ENCODE assay signal across 8 cellular contexts in the genomic region with DNA sequence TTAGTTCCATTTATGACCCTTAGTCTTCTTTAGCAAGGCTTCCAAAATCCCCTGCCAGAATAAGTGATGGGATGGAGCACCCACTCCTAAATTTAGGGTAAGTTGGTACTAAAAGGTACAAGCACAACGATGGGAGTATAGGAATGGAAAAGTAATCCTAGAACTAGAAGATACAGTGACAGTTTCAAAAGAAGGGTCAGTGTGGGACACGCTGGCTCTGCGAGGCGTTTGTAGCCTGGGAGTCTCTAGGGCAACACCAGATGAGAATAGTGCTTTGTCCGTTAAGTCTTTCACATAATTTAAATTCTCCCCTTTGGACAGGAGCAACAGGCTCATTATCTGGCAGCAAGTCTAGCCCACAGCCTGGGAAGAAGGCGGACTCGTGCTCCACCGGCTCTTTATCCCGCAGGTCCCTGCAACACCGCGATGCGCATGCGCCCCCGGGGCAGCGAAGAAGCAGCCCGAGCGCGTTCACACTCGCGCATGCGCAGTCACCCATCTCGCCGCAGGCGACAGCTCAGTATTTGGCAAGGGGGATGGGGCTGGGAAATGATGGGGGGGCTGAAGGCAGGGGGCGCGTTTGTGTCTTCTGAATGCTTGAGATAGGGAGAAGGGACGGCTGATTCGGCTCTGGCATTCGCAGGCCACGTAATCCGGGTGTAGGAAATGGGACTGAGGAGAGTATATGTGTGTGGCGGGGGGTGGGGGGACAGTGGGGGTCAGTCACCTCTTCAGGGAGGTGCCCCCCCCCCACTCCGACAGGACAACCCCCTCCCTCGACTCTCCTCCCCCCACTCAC. TPM values are rescaled to one million over a fixed set of nuclear protein-coding genes. Genes with fewer than 3 reads are reported as not detected.
DNase-seq lines count a peak whose midpoint lies in the region; TF ChIP-seq lines count a peak whose summit lies in the region.

No MANE protein-coding gene starts in this region.

- no peak overlapping the region for H2BK5ac ChIP-seq in H9 (ENCODE audit: insufficient read length, low read length)

- H3K9me3 Mint-ChIP-seq in H9: peaks cover 4 to 8% of the 10 kb centered on the region in 2 experiments

- H3K9me3 ChIP-seq in DOHH2 (ENCODE audit: control insufficient read depth, insufficient read depth, low read length) (no peaks in the 10 kb centered on the region), H9 (ENCODE audit: control insufficient read depth, low read depth, low read length) (no peaks in the 10 kb centered on the region)

- H3K56ac ChIP-seq in H9 (ENCODE audit: insufficient read length, low read depth, low read length): no peak overlapping the region

- H2BK12ac ChIP-seq in H9 (ENCODE audit: insufficient read length, low read depth, low read length): no peak overlapping the region

- no peak overlapping the region for H2AK5ac ChIP-seq in H9 (ENCODE audit: insufficient read length, low read length)

- H3K27me3 ChIP-seq in DOHH2 (ENCODE audit: control insufficient read depth, low read length): peaks cover 10% of the 10 kb centered on the region
- no peaks in the 10 kb centered on the region for H3K27me3 ChIP-seq in H9 (ENCODE audit: insufficient read depth, low read length)

- H3K4me1 Mint-ChIP-seq in H9: peaks cover 11 to 23% of the 10 kb centered on the region in 2 experiments

- H3K4ac ChIP-seq in H9 (ENCODE audit: low read depth, low read length): no peak overlapping the region

- peak overlapping the region; percentile 26 for H2AFZ ChIP-seq in H9 (ENCODE audit: low read length)

- H2BK20ac ChIP-seq in H9 (ENCODE audit: low read depth, low read length, poor library complexity, severe bottlenecking): no peak overlapping the region

- no peak overlapping the region for H4K8ac ChIP-seq in H9 (replicated peaks; ENCODE audit: insufficient read length, low read depth, low read length)

- H3K79me2 ChIP-seq in DOHH2 (ENCODE audit: control insufficient read depth, low read length) (peaks cover 48% of the 10 kb centered on the region), H9 (ENCODE audit: insufficient read depth, low read length) (peaks cover 4% of the 10 kb centered on the region; the same call in 1 of the 2 replicates)

- peaks cover 26% of the 10 kb centered on the region for H3K4me1 ChIP-seq in DOHH2 (ENCODE audit: control insufficient read depth, low read length)
- no peaks in the 10 kb centered on the region for H3K4me1 ChIP-seq in H9 (ENCODE audit: insufficient read depth, low read length)

- H2BK15ac ChIP-seq in H9 (ENCODE audit: low read depth, low read length): no peak overlapping the region

- H3K4me3 ChIP-seq in DOHH2 (ENCODE audit: low read length): peak overlapping the region; percentile 75
- H3K4me3 ChIP-seq in NB4 (ENCODE audit: low read depth, low read length): peak overlapping the region; percentile 91

- no peaks in the 10 kb centered on the region for H3K9me2 ChIP-seq in DOHH2 (replicated peaks; ENCODE audit: control insufficient read depth, low read length)

- peak; percentile 26 for TF ChIP-seq CTCF in DOHH2 (IDR thresholded peaks at IDR 0.05; ENCODE audit: low read depth, low read length, poor library complexity, severe bottlenecking)
- TF ChIP-seq CTCF in H9 (conservative IDR thresholded peaks at IDR 0.05): no peak
- TF ChIP-seq CTCF in NB4 (IDR thresholded peaks at IDR 0.05; ENCODE audit: low read depth, low read length): no peak

- H3K4me2 ChIP-seq in DOHH2 (ENCODE audit: low read length) (peak overlapping the region; percentile 76), H9 (ENCODE audit: insufficient read depth, insufficient read length, low read length) (peak overlapping the region; percentile 98)

- H3K14ac ChIP-seq in H9 (ENCODE audit: insufficient read depth, low read length): peak overlapping the region; percentile 89

- H4K5ac ChIP-seq in H9 (ENCODE audit: insufficient read length, low read depth, low read length): no peak overlapping the region

- H3T11ph ChIP-seq in H9 (ENCODE audit: low read length): no peak overlapping the region

- H3K4me3 Mint-ChIP-seq in H9: peak overlapping the region; percentile 91 to 97

- peak overlapping the region; percentile 72 for H3K9ac ChIP-seq in H9 (ENCODE audit: extremely low read depth, insufficient read length, low read length)

- H2BK120ac ChIP-seq in H9 (ENCODE audit: low read depth, low read length, poor library complexity, severe bottlenecking): no peak overlapping the region

- peaks cover 19% of the 10 kb centered on the region for H3K27me3 Mint-ChIP-seq in H9 (ENCODE audit: low read depth)

- H3K18ac ChIP-seq in H9 (ENCODE audit: insufficient read length, low read depth, low read length): peak overlapping the region; percentile 61

- peaks cover 7% of the 10 kb centered on the region for H3F3A ChIP-seq in DOHH2 (ENCODE audit: control insufficient read depth, insufficient read depth)

- peaks cover 22% of the 10 kb centered on the region for H3K36me3 ChIP-seq in DOHH2 (ENCODE audit: control insufficient read depth, low read length)

- H3K23ac ChIP-seq in H9 (ENCODE audit: insufficient read length, low read depth, low read length): no peak overlapping the region

- H3K27ac ChIP-seq in DOHH2 (ENCODE audit: low read depth, low read length) (peak overlapping the region; percentile 85), H9 (ENCODE audit: insufficient read length, low read depth, low read length) (no peak overlapping the region)

- H3K36me3 Mint-ChIP-seq in H9 (ENCODE audit: insufficient read depth in 1 of 3, low read depth in 3 of 3): peaks cover 14 to 26% (median 20%) of the 10 kb centered on the region in 3 experiments

- WGBS in H9 (ENCODE audit: extremely low coverage, insufficient read length, low lambda C conversion rate): no CpG with 5 or more reads among the region's 34 CpGs

- peaks cover 3% of the 10 kb centered on the region for H3K79me1 ChIP-seq in H9 (ENCODE audit: insufficient read depth, low read depth, low read length, poor library complexity, severe bottlenecking)

- DNase-seq in H9 (peak; percentile 98), NB4 (ENCODE audit: low read depth) (peak; percentile 92), SK-N-DZ (ENCODE audit: low spot score) (peak; percentile 95), glomerular endothelial cell (ENCODE audit: extremely low read depth, low read depth, low spot score) (peak; percentile 57), nucleus accumbens (lab: John Stamatoyannopoulos, UW) (peak; percentile 31 to 95 (median 87)), superior temporal gyrus (ENCODE audit: extremely low spot score) (peak; percentile 94)
- DNase-seq in activated naive CD4-positive, alpha-beta T cell treated with anti-CD3 and anti-CD28 coated beads, Interleukin-2, amount 50 U/mL, for 16 hours: peak; percentile 97

- H3K27ac Mint-ChIP-seq in H9: peak overlapping the region; percentile 98 to 99 (median 98)

- TF ChIP-seq POLR2A in NB4 (IDR thresholded peaks at IDR 0.05; ENCODE audit: extremely low read depth, insufficient read length): peak; percentile 73

- peaks cover 5% of the 10 kb centered on the region for H3K23me2 ChIP-seq in H9 (ENCODE audit: insufficient read length, low read depth, low read length, poor library complexity, severe bottlenecking)

- H4K91ac ChIP-seq in H9 (ENCODE audit: insufficient read length, low read depth, low read length): no peak overlapping the region

- peaks cover 19% of the 10 kb centered on the region for H4K20me1 ChIP-seq in DOHH2 (ENCODE audit: control insufficient read depth, insufficient read depth, low read depth, low read length)
- no peaks in the 10 kb centered on the region for H4K20me1 ChIP-seq in H9 (ENCODE audit: control insufficient read depth, insufficient read depth, insufficient read length)

RNA-seq across cellular contexts. Expression of gene SPOP, which starts 0.6 kb away (rescaled TPM):
- total RNA-seq in H9 (2021): 33.7 and 35.0 TPM in 2 replicates
- 46.4 and 62.0 TPM in 2 replicates for polyA plus RNA-seq in SK-N-DZ (2014; cell fraction: cytosol; rRNA removed)
- polyA plus RNA-seq in SK-N-DZ (2014; cell fraction: nucleus; rRNA removed): 124 and 178 TPM in 2 replicates
- 33.0 and 48.1 TPM in 2 replicates for total RNA-seq in glomerular endothelial cell

RNA-seq across cellular contexts. Expression of gene SLC35B1, which starts 30.4 kb away (rescaled TPM):
- total RNA-seq in H9 (2021) (55.5 and 58.9 TPM in 2 replicates), glomerular endothelial cell (54.4 and 60.1 TPM in 2 replicates)
- polyA plus RNA-seq in SK-N-DZ (2014; cell fraction: cytosol; rRNA removed): 94.9 and 178 TPM in 2 replicates
- polyA plus RNA-seq in SK-N-DZ (2014; cell fraction: nucleus; rRNA removed): 127 and 153 TPM in 2 replicates
